Comparison of ENCODE assay signal across 1 cellular context in genomic region chr13:46521921-46522691, GRCh38.
TF ChIP-seq lines count a peak whose summit lies in the region.

No MANE protein-coding gene starts in this region.

TF ChIP-seq in SK-N-SH treated with all-trans-retinoic acid at 6 μM for 48 hours, 23 proteins besides CTCF, POLR2A, EP300 and RAD21 (continued from another document):
- TF ChIP-seq TSHZ2 (CRISPR knock-in tag; IDR thresholded peaks at IDR 0.05) (no peak), GLIS3 (CRISPR knock-in tag; IDR thresholded peaks at IDR 0.05) (no peak), ZNF565 (CRISPR knock-in tag; conservative IDR thresholded peaks at IDR 0.05; ENCODE audit: low read depth) (no peak), CSRNP3 (CRISPR knock-in tag; IDR thresholded peaks at IDR 0.05) (no peak), ARNTL (CRISPR knock-in tag; IDR thresholded peaks at IDR 0.05; ENCODE audit: borderline replicate concordance, low read depth) (no peak), ISL1 (CRISPR knock-in tag; IDR thresholded peaks at IDR 0.05) (no peak), PATZ1 (CRISPR knock-in tag; IDR thresholded peaks at IDR 0.05; ENCODE audit: borderline replicate concordance) (no peak), PPARA (CRISPR knock-in tag; IDR thresholded peaks at IDR 0.05; ENCODE audit: borderline replicate concordance) (no peak), OSR1 (CRISPR knock-in tag; IDR thresholded peaks at IDR 0.05) (no peak)
